In the genomic region with DNA sequence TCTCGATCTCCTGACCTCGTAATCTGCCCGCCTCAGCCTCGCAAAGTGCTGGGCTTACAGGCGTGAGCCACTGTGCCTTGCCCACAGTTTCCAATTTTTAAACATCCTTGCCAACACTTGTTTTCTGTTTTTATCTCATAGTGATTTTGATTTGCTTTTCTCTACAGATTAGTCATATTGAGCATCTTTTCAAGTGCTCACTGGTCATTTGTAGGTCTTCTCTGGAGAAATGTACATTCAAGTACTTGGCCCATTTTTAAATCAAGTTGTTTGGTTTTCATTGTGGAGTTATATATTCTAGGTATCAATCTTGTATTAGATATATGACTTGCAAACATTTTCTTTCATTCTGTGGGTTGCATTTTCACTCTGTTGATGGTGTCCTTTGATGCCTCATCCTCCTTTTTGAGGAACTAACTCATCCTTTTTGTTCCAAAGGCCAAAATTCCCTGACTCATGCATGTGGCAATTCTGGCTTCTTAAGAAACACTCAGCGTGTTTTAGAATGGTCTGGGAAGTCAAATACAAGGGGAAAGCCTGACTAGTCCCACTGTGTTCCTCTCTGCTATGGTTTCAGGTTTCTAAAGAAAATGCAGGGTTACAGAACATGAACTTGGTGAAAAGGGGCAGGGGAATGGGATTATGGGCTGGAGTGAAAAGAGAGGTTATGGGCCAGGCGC, we compare ENCODE assay signal across 11 cellular contexts. TPM values are rescaled to one million over a fixed set of nuclear protein-coding genes. Genes with fewer than 3 reads are reported as not detected.
DNase-seq lines count a peak whose midpoint lies in the region; TF ChIP-seq lines count a peak whose summit lies in the region.
"Had no signal": no experiment of that assay in that cellular context is flagged by ENCODE, and none has a peak within 500 bp of the region (broad histone marks: within the 10 kb centered on the region; RNA-seq: fewer than 3 reads in every experiment).

No MANE protein-coding gene starts in this region.

- no peaks in the 10 kb centered on the region for H3K79me2 ChIP-seq in mammary epithelial cell (ENCODE audit: insufficient read depth, low read length)

- H3K27me3 Mint-ChIP-seq in neural crest cell (ENCODE audit: low read depth) = peaks cover 10% of the 10 kb centered on the region

- no peaks in the 10 kb centered on the region for H3K36me3 Mint-ChIP-seq in neural crest cell (ENCODE audit: low read depth)

- no peaks in the 10 kb centered on the region for H3K27me3 ChIP-seq in MG63
- H3K27me3 ChIP-seq in mammary epithelial cell (ENCODE audit: insufficient read depth, low read length) = no peaks in the 10 kb centered on the region
- no peaks in the 10 kb centered on the region for H3K27me3 ChIP-seq in testis
- H3K27me3 ChIP-seq in brain microvascular endothelial cell (replicated peaks) = no peaks in the 10 kb centered on the region

- H3K4me2 ChIP-seq in mammary epithelial cell (ENCODE audit: insufficient read depth, low read depth, low read length) = no peak overlapping the region

- H3K9me3 ChIP-seq in MG63 (no peaks in the 10 kb centered on the region), mammary epithelial cell (replicated peaks; ENCODE audit: insufficient read depth, low read length) (no peaks in the 10 kb centered on the region), testis (no peaks in the 10 kb centered on the region)
- H3K9me3 ChIP-seq: HAP-1 had no signal

- intact Hi-C loops in mammary epithelial cell (cut with micrococcal nuclease) (no loop called here), testis (cut with DNase I; ENCODE audit: low total_unique reads) (no loop called here)

- H3K4me1 ChIP-seq in mammary epithelial cell (ENCODE audit: insufficient read depth, low read length) (peaks cover 22% of the 10 kb centered on the region), testis (peaks cover 6% of the 10 kb centered on the region)
- H3K4me1 ChIP-seq: HAP-1 had no signal

- no TSS peak for BruUV-seq in mammary epithelial cell (replicated peaks; lab: Mats Ljungman, UMichigan)

- CTCF ChIA-PET in mammary epithelial cell (lab: Charles Lee; ENCODE audit: low non-redundant PET) = no interaction called here

- 90% methylated on average over 7 of the region's 7 CpGs for WGBS in mammary epithelial cell (ENCODE audit: low coverage, missing lambda C conversion rate)
- WGBS in testis, 2 donors = 82 to 90% methylated on average over 7 of the region's 7 CpGs

- TF ChIP-seq CTCF in mammary epithelial cell (conservative IDR thresholded peaks at IDR 0.05 in 1 of 2, IDR thresholded peaks at IDR 0.05 in 1 of 2; ENCODE audit: extremely low read depth in 1 of 2, insufficient read depth in 1 of 2, low read depth in 1 of 2, low read length in 2 of 2) (no peak), neural crest cell (conservative IDR thresholded peaks at IDR 0.05) (no peak), testis (IDR thresholded peaks at IDR 0.05) (no peak), brain microvascular endothelial cell (IDR thresholded peaks at IDR 0.05; ENCODE audit: low read depth, low read length, missing control alignments) (no peak)

- H2AFZ ChIP-seq in mammary epithelial cell (ENCODE audit: low read depth, low read length) = no peak overlapping the region

- H3K27ac Mint-ChIP-seq in neural crest cell (ENCODE audit: unreplicated experiment) = peak overlapping the region; percentile 44

- peak; percentile 54 for DNase-seq in EL
- DNase-seq in MG63 = peak; percentile 31
- peak; percentile 52 for DNase-seq in mammary epithelial cell
- no peak for DNase-seq in neural crest cell (ENCODE audit: low read depth, low spot score)
- no peak for DNase-seq in testis
- no peak for DNase-seq in activated gamma-delta T cell treated with Interleukin-2 at 50 U/mL for 16 hours
- no peak for DNase-seq in brain microvascular endothelial cell
- DNase-seq in T-helper 2 cell = no peak
- DNase-seq: NCI-H1105 treated with DMSO at 0.1 percent for 48 hours had no signal

- H3K4me3 ChIP-seq in MG63 (no peak overlapping the region), mammary epithelial cell (replicated peaks in 1 of 3; ENCODE audit: insufficient read depth in 1 of 3, low read depth in 2 of 3, low read length in 3 of 3) (no peak overlapping the region), testis (no peak overlapping the region), brain microvascular endothelial cell (ENCODE audit: low read depth, low read length) (no peak overlapping the region)
- H3K4me3 ChIP-seq: coronary artery, HAP-1 had no signal

- H4K20me1 ChIP-seq in mammary epithelial cell (ENCODE audit: insufficient read depth, low read length) = no peaks in the 10 kb centered on the region

- in situ Hi-C loops in mammary epithelial cell (cut with MboI; ENCODE audit: low sequenced_read_pairs in 2 of 2) = no loop called here
- in situ Hi-C loops in brain microvascular endothelial cell (cut with HindIII; ENCODE audit: low pct_ligation_motif_present, low sequenced_read_pairs) = no loop called here

- H3K9ac ChIP-seq in mammary epithelial cell (ENCODE audit: insufficient read depth, low read length) = no peak overlapping the region

- H3K27ac ChIP-seq in mammary epithelial cell (ENCODE audit: insufficient read depth, low read depth, low read length) = no peak overlapping the region
- H3K27ac ChIP-seq in testis = no peak overlapping the region
- no peak overlapping the region for H3K27ac ChIP-seq in brain microvascular endothelial cell

- dilution Hi-C loops in mammary epithelial cell (cut with HindIII; ENCODE audit: low sequenced_read_pairs) = no loop called here

- no peaks in the 10 kb centered on the region for H3K9me3 Mint-ChIP-seq in neural crest cell

- no peaks in the 10 kb centered on the region for H3K36me3 ChIP-seq in MG63
- H3K36me3 ChIP-seq in mammary epithelial cell (ENCODE audit: insufficient read depth, low read length) = no peaks in the 10 kb centered on the region
- no peaks in the 10 kb centered on the region for H3K36me3 ChIP-seq in testis (ENCODE audit: low read depth, missing control alignments)
- H3K36me3 ChIP-seq in brain microvascular endothelial cell (replicated peaks) = no peaks in the 10 kb centered on the region
- H3K36me3 ChIP-seq: HAP-1 had no signal

- no peaks in the 10 kb centered on the region for H3K4me1 Mint-ChIP-seq in neural crest cell

- H3K4me3 Mint-ChIP-seq in neural crest cell = no peak overlapping the region

- TF ChIP-seq POLR2A in testis (IDR thresholded peaks at IDR 0.05) = no peak

RNA-seq across cellular contexts. Expression of a gene that starts 37.3 kb away (rescaled TPM):
- total RNA-seq in MG63 (2014; rRNA removed; shearing (Covaris generic); ENCODE audit: low replicate concordance) = 0.49 TPM in 1 of 2 replicates, not detected in the other
- total RNA-seq in mammary epithelial cell (10 to 100 TPM in 1 of 2 donors, 1 to 10 TPM in 1; 1.8 to 10.9 TPM), neural crest cell (0.25 and 0.28 TPM in 2 replicates), testis (1 to 10 TPM in 1 of 2 donors, under 1 TPM in 1; 0.94 to 1.7 TPM)
- polyA plus RNA-seq in mammary epithelial cell (38.1 TPM), testis (ENCODE audit: insufficient read depth, low read depth, low replicate concordance) (4.9 TPM)
- polyA minus RNA-seq in mammary epithelial cell = 25.8 TPM

RNA-seq across cellular contexts. Expression of a gene that starts 50.8 kb away (rescaled TPM):
- total RNA-seq in MG63 (2014; rRNA removed; shearing (Covaris generic); ENCODE audit: low replicate concordance) = 7.2 and 23.1 TPM in 2 replicates
- total RNA-seq in mammary epithelial cell (10 to 100 TPM; 12.3 to 21.9 TPM), neural crest cell (35.9 and 39.5 TPM in 2 replicates), testis (10 to 100 TPM; 31.5 to 41.9 TPM)
- polyA plus RNA-seq in mammary epithelial cell (13.5 TPM), testis (ENCODE audit: insufficient read depth, low read depth, low replicate concordance) (28.3 TPM)
- polyA minus RNA-seq in mammary epithelial cell = 28.6 TPM

Comparison
In these comparisons a context has a peak if more than half of its experiments do, and no peak if none do; other contexts are left out.
1. DNase-seq: peak in EL (single experiment), MG63 (single experiment) and mammary epithelial cell (single experiment); none in neural crest cell (single experiment), testis (single experiment), activated gamma-delta T cell treated with Interleukin-2 at 50 U/mL for 16 hours (single experiment), brain microvascular endothelial cell (single experiment) and T-helper 2 cell (0 of 5).